Comparison of ENCODE assay signal across 8 cellular contexts in genomic region chr2:162731917-162732804, GRCh38.
DNase-seq lines count a peak whose midpoint lies in the region; ATAC-seq and TF ChIP-seq lines count a peak whose summit lies in the region.

No MANE protein-coding gene starts in this region.

- H3K4me3 ChIP-seq in mucosa of descending colon (no peak overlapping the region), thyroid gland (replicated peaks in 1 of 3) (no peak overlapping the region)

- CTCF ChIA-PET in WTC11 (lab: Charles Lee): no interaction called here

- H3K4me1 Mint-ChIP-seq in WTC11: peaks cover 40% of the 10 kb centered on the region

- DNase-seq in NCI-H2107 treated with DMSO at 0.1 percent for 48 hours (lab: John Stamatoyannopoulos, UW; ENCODE audit: unreplicated experiment) (peak; percentile 77), NCI-H2107 (lab: John Stamatoyannopoulos, UW) (no peak), M059J (ENCODE audit: low read depth) (peak; percentile 12), mucosa of descending colon (peak in 1 of 3 donors; percentile 5), thyroid gland (no peak), WTC11 (ENCODE audit: low spot score) (no peak)
- DNase-seq in stimulated activated CD4-positive, alpha-beta T cell treated with anti-CD3 and anti-CD28 coated beads, Interleukin-4, amount 100 ng/mL, for 24 hours: no peak

- H3K9me3 Mint-ChIP-seq in WTC11: no peaks in the 10 kb centered on the region

- H3K36me3 ChIP-seq in mucosa of descending colon (ENCODE audit: low read depth): no peaks in the 10 kb centered on the region
- H3K36me3 ChIP-seq in thyroid gland: no peaks in the 10 kb centered on the region

- H3K27me3 ChIP-seq in thyroid gland: no peaks in the 10 kb centered on the region

- no peak for TF ChIP-seq CTCF in mucosa of descending colon (IDR thresholded peaks at IDR 0.05)
- no peak for TF ChIP-seq CTCF in thyroid gland (IDR thresholded peaks at IDR 0.05)
- no peak for TF ChIP-seq CTCF in WTC11 (IDR thresholded peaks at IDR 0.05)

- H3K36me3 Mint-ChIP-seq in WTC11: no peaks in the 10 kb centered on the region

- no peaks in the 10 kb centered on the region for H3K27me3 Mint-ChIP-seq in WTC11 (ENCODE audit: low read depth)

- H3K4me1 ChIP-seq in mucosa of descending colon (ENCODE audit: low read depth) (no peaks in the 10 kb centered on the region), thyroid gland (no peaks in the 10 kb centered on the region)

- POLR2A ChIA-PET in WTC11 (lab: Charles Lee): no interaction called here

- H3K27ac ChIP-seq in thyroid gland: no peak overlapping the region

- ATAC-seq in HG02571 (IDR thresholded peaks at IDR 0.05; ENCODE audit: unreplicated experiment) (peak; percentile 81), mucosa of descending colon (peak; percentile 71), WTC11 (no peak)

- intact Hi-C loops in mucosa of descending colon (cut with DNase I, micrococcal nuclease) (no loop called here), thyroid gland (cut with DNase I) (no loop called here)

- H3K9me3 ChIP-seq in mucosa of descending colon (no peaks in the 10 kb centered on the region), thyroid gland (no peaks in the 10 kb centered on the region)

- 87 to 90% methylated on average over 6 of the region's 6 CpGs for WGBS in thyroid gland, 2 donors

- no peak overlapping the region for H3K4me3 Mint-ChIP-seq in WTC11

- no peak for TF ChIP-seq POLR2A in thyroid gland (IDR thresholded peaks at IDR 0.05)

- no peak overlapping the region for H3K27ac Mint-ChIP-seq in WTC11

TF ChIP-seq in WTC11, 78 proteins besides CTCF, POLR2A, EP300 and RAD21:
- TF ChIP-seq OVOL2 (CRISPR knock-in tag; IDR thresholded peaks at IDR 0.05; ENCODE audit: borderline replicate concordance): no peak
- no peak for TF ChIP-seq SP1 (CRISPR knock-in tag; conservative IDR thresholded peaks at IDR 0.05)
- TF ChIP-seq ESRRA (CRISPR knock-in tag; IDR thresholded peaks at IDR 0.05; ENCODE audit: borderline replicate concordance): no peak
- no peak for TF ChIP-seq SMAD4 (CRISPR knock-in tag; IDR thresholded peaks at IDR 0.05)
- TF ChIP-seq ZNF423 (CRISPR knock-in tag; IDR thresholded peaks at IDR 0.05): no peak
- TF ChIP-seq TCF7 (CRISPR knock-in tag; IDR thresholded peaks at IDR 0.05; ENCODE audit: low read depth): no peak

Comparison
In these comparisons a context has a peak if more than half of its experiments do, and no peak if none do; other contexts are left out.
1. DNase-seq: peak in NCI-H2107 treated with DMSO at 0.1 percent for 48 hours (single experiment) and M059J (single experiment); none in NCI-H2107 (single experiment), thyroid gland (0 of 2), stimulated activated CD4-positive, alpha-beta T cell treated with anti-CD3 and anti-CD28 coated beads, Interleukin-4, amount 100 ng/mL, for 24 hours (single experiment) and WTC11 (single experiment).